In the genomic region with DNA sequence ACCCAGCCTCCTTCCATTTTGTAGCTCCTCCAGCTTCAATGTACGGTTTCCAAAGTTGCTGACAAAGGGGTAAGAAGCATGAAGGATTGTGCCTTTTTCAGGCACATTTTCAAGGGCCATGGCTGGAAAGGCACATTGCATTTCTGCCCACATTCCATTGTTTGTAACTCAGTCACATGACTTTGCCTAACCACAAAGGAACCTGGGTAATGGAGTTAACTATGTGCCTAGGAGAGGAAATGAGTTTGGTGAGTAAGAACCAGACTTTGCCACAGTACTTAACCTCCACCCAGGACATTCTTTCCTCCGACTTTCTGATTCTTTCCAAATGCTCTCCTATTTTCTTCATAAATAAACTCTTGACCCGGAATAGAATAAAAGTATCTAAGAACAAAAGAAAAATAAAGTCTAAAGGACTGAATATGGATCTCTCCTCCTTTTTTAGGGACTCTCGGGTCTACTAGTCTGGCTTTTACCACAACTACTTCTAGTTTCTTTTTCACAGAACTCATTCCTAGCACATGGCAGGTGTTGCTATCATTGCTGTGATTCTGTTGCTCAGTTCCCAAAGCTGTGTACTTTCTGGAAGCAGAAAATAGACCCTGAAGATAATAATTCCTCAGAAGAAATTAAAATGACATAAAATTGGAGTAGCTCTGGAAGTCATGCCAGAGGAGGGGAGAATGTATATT, we compare ENCODE assay signal across 29 cellular contexts.
DNase-seq lines count a peak whose midpoint lies in the region; ATAC-seq, FAIRE-seq and TF ChIP-seq lines count a peak whose summit lies in the region.
"Had no signal": no experiment of that assay in that cellular context is flagged by ENCODE, and none has a peak within 500 bp of the region (broad histone marks: within the 10 kb centered on the region; RNA-seq: fewer than 3 reads in every experiment).

No MANE protein-coding gene starts in this region.

- no peak overlapping the region for H3K56ac ChIP-seq in IMR-90 (ENCODE audit: extremely low read depth, insufficient read depth, low read length)
- H3K56ac ChIP-seq in mesendoderm (ENCODE audit: low read length) = no peak overlapping the region

- DNase-seq in EH (ENCODE audit: low read depth) = peak; percentile 15
- DNase-seq in IMR-90 = no peak
- DNase-seq in astrocyte (ENCODE audit: low read depth) = peak; percentile 19
- DNase-seq in mesendoderm = peak; percentile 7
- DNase-seq in activated gamma-delta T cell (lab: John Stamatoyannopoulos, UW) = no peak
- no peak for DNase-seq in activated T-cell treated with anti-CD3 and anti-CD28 coated beads, Interleukin-2, amount 50 U/mL, for 48 hours
- no peak for DNase-seq in GM19238 (ENCODE audit: insufficient read length, low spot score)
- DNase-seq: activated CD4-positive, CD25-positive, alpha-beta regulatory T cell; activated CD8-positive, alpha-beta T cell treated with anti-CD3 and anti-CD28 coated beads for 36 hours; activated T-cell treated with anti-CD3 and anti-CD28 coated beads, Interleukin-2, amount 50 U/mL, for 24 hours; CD8-positive, alpha-beta T cell; DMS53; effector memory CD4-positive, alpha-beta T cell; esophagus squamous epithelium; Kasumi-1; left colon; NCI-H1105 treated with DMSO at 0.1 percent for 48 hours; NCI-H2081; NCI-H446 treated with DMSO at 0.1 percent for 48 hours; small intestine; stimulated activated naive CD8-positive, alpha-beta T cell treated with anti-CD3 and anti-CD28 coated beads, Interleukin-15, Interleukin-2, amounts not matched to agents 100 U/mL and 50 U/mL, for 24 hours had no signal

- H3K18ac ChIP-seq in IMR-90 (ENCODE audit: low read depth, low read length) (no peak overlapping the region), mesendoderm (ENCODE audit: low read length) (no peak overlapping the region)

- ATAC-seq in IMR-90 (ENCODE audit: low read depth) (no peak), HG03139 (IDR thresholded peaks at IDR 0.05; ENCODE audit: unreplicated experiment) (no peak)
- ATAC-seq: activated CD8-positive, alpha-beta T cell treated with anti-CD3 and anti-CD28 coated beads for 36 hours; CD8-positive, alpha-beta T cell; left colon; natural killer cell treated with Interleukin-12 subunit alpha and Interleukin-12 subunit beta and Interleukin-15 and Interleukin-18, amount 100 ng/mL, for 72 hours; stimulated activated naive CD8-positive, alpha-beta T cell treated with anti-CD3 and anti-CD28 coated beads, Interleukin-15, Interleukin-2, amounts not matched to agents 100 U/mL and 50 U/mL, for 24 hours had no signal

- WGBS in IMR-90 (ENCODE audit: extremely low coverage in 2 of 2, insufficient read length in 1 of 2), 2 experiments = no CpG with 5 or more reads among the region's 4 CpGs
- no CpG with 5 or more reads among the region's 4 CpGs for WGBS in mesendoderm (ENCODE audit: extremely low coverage, insufficient coverage, low lambda C conversion rate)

- H3K9me3 ChIP-seq in IMR-90 (ENCODE audit: control insufficient read depth, insufficient read depth, low read length) (no peaks in the 10 kb centered on the region), astrocyte (ENCODE audit: insufficient read depth, low read depth, low read length) (no peaks in the 10 kb centered on the region)
- H3K9me3 ChIP-seq: esophagus squamous epithelium, prostate gland, tibial nerve had no signal

- no peak overlapping the region for H2AK5ac ChIP-seq in IMR-90 (ENCODE audit: low read depth, low read length)
- H2AK5ac ChIP-seq in mesendoderm (ENCODE audit: low read length) = no peak overlapping the region

- H3K4me1 ChIP-seq in IMR-90 (ENCODE audit: control insufficient read depth, insufficient read depth, low read length) = no peaks in the 10 kb centered on the region
- no peaks in the 10 kb centered on the region for H3K4me1 ChIP-seq in astrocyte (ENCODE audit: insufficient read depth, low read length)
- H3K4me1 ChIP-seq in mesendoderm (ENCODE audit: control insufficient read depth, low read depth, low read length) = no peaks in the 10 kb centered on the region
- H3K4me1 ChIP-seq: esophagus squamous epithelium, prostate gland, tibial nerve had no signal

- H2AK9ac ChIP-seq in IMR-90 (replicated peaks; ENCODE audit: low read depth, low read length, poor library complexity) = no peak overlapping the region

- H2BK5ac ChIP-seq in IMR-90 (ENCODE audit: low read depth, low read length, poor library complexity, severe bottlenecking) = no peak overlapping the region
- no peak overlapping the region for H2BK5ac ChIP-seq in mesendoderm (ENCODE audit: low read length)

- no peak overlapping the region for H2BK20ac ChIP-seq in IMR-90 (ENCODE audit: low read depth, low read length)

- no peak overlapping the region for H3K14ac ChIP-seq in IMR-90 (replicated peaks; ENCODE audit: low read depth, low read length)

- no peaks in the 10 kb centered on the region for H3K36me3 Mint-ChIP-seq in astrocyte (ENCODE audit: low read depth, unreplicated experiment)
- H3K36me3 Mint-ChIP-seq: CD8-positive, alpha-beta T cell; natural killer cell treated with Interleukin-12 subunit alpha and Interleukin-12 subunit beta and Interleukin-15 and Interleukin-18, amount 100 ng/mL, for 72 hours had no signal

- H2AFZ ChIP-seq in IMR-90 (replicated peaks; ENCODE audit: low read length, poor library complexity) (peak overlapping the region; percentile 26), astrocyte (ENCODE audit: low read depth, low read length) (no peak overlapping the region)

- dilution Hi-C loops in IMR-90 (cut with HindIII; ENCODE audit: low sequenced_read_pairs, unreplicated experiment) = no loop called here

- no peak overlapping the region for H4K8ac ChIP-seq in IMR-90 (ENCODE audit: low read depth in 2 of 2, low read length in 2 of 2)
- no peak overlapping the region for H4K8ac ChIP-seq in mesendoderm (ENCODE audit: low read depth, low read length)

- H3K4ac ChIP-seq in IMR-90 (ENCODE audit: low read depth, low read length) (no peak overlapping the region), mesendoderm (ENCODE audit: low read depth, low read length) (no peak overlapping the region)

- H2BK15ac ChIP-seq in IMR-90 (ENCODE audit: low read depth, low read length) (no peak overlapping the region), mesendoderm (replicated peaks; ENCODE audit: low read depth) (no peak overlapping the region)

- no peak overlapping the region for H3K9ac ChIP-seq in IMR-90 (ENCODE audit: low read depth, low read length)
- H3K9ac ChIP-seq in astrocyte (ENCODE audit: low read length) = no peak overlapping the region
- H3K9ac ChIP-seq in mesendoderm (ENCODE audit: low read length) = no peak overlapping the region

- no peak overlapping the region for H4K91ac ChIP-seq in IMR-90 (ENCODE audit: insufficient read depth, low read depth, low read length)

- H3K9me1 ChIP-seq in IMR-90 (ENCODE audit: insufficient read depth, low read length) = no peaks in the 10 kb centered on the region

- no peak for FAIRE-seq in astrocyte (lab: Jason Lieb, UNC)
- FAIRE-seq: small intestine had no signal

- TF ChIP-seq CTCF in IMR-90 (conservative IDR thresholded peaks at IDR 0.05; ENCODE audit: low read depth, low read length) = no peak
- TF ChIP-seq CTCF in astrocyte (IDR thresholded peaks at IDR 0.05; ENCODE audit: insufficient read depth, low read depth, low read length) = no peak

- peaks cover 4% of the 10 kb centered on the region for H3K4me1 Mint-ChIP-seq in astrocyte (ENCODE audit: low read depth, unreplicated experiment)

- H3K79me1 ChIP-seq in IMR-90 (ENCODE audit: low read depth in 1 of 2, low read length in 2 of 2) (no peaks in the 10 kb centered on the region), mesendoderm (ENCODE audit: low read length) (no peaks in the 10 kb centered on the region)

- H3K9me3 Mint-ChIP-seq in astrocyte (ENCODE audit: unreplicated experiment) = no peaks in the 10 kb centered on the region
- H3K9me3 Mint-ChIP-seq: activated CD8-positive, alpha-beta T cell treated with anti-CD3 and anti-CD28 coated beads for 36 hours; activated T-cell treated with anti-CD3 and anti-CD28 coated beads, Interleukin-2, amount 50 U/mL, for 24 hours; CD8-positive, alpha-beta T cell; T-helper 2 cell treated with Interferon-gamma antibody and Interleukin-4, amounts not matched to agents 5 μg/mL and 100 μg/mL, for 36 hours had no signal

- H4K5ac ChIP-seq in IMR-90 (ENCODE audit: low read depth, low read length) = no peak overlapping the region
- no peak overlapping the region for H4K5ac ChIP-seq in mesendoderm (ENCODE audit: low read length)

- in situ Hi-C loops in IMR-90 (cut with MboI; ENCODE audit: low sequenced_read_pairs) = no loop called here

- no peak overlapping the region for H2BK120ac ChIP-seq in IMR-90 (ENCODE audit: low read depth, low read length)
- H2BK120ac ChIP-seq in mesendoderm (ENCODE audit: low read depth, low read length) = no peak overlapping the region

- H4K20me1 ChIP-seq in IMR-90 (ENCODE audit: insufficient read depth, low read length) (no peaks in the 10 kb centered on the region), astrocyte (ENCODE audit: insufficient read depth, low read length) (no peaks in the 10 kb centered on the region)

- POLR2A ChIA-PET in IMR-90 (lab: Charles Lee; ENCODE audit: unreplicated experiment) = no interaction called here

- H3K4me2 ChIP-seq in IMR-90 (ENCODE audit: low read depth, low read length) (no peak overlapping the region), astrocyte (ENCODE audit: low read length) (no peak overlapping the region), mesendoderm (ENCODE audit: low read length) (no peak overlapping the region)

- BruUV-seq in IMR-90 (replicated peaks; lab: Mats Ljungman, UMichigan) = no TSS peak

- H3K36me3 ChIP-seq in IMR-90 (ENCODE audit: control insufficient read depth, insufficient read depth, low read length) (no peaks in the 10 kb centered on the region), astrocyte (ENCODE audit: insufficient read depth, low read length) (no peaks in the 10 kb centered on the region), mesendoderm (ENCODE audit: control insufficient read depth, insufficient read depth, low read length) (no peaks in the 10 kb centered on the region)
- H3K36me3 ChIP-seq: esophagus squamous epithelium, prostate gland, tibial nerve had no signal

- H3K23ac ChIP-seq in IMR-90 (ENCODE audit: low read depth, low read length) = no peak overlapping the region
- no peak overlapping the region for H3K23ac ChIP-seq in mesendoderm (ENCODE audit: low read length)

- H3K4me3 Mint-ChIP-seq in astrocyte (ENCODE audit: unreplicated experiment) = no peak overlapping the region
- H3K4me3 Mint-ChIP-seq: activated CD8-positive, alpha-beta T cell treated with anti-CD3 and anti-CD28 coated beads for 36 hours; activated T-cell treated with anti-CD3 and anti-CD28 coated beads, Interleukin-2, amount 50 U/mL, for 24 hours; CD8-positive, alpha-beta T cell; mesothelial cell of epicardium; natural killer cell treated with Interleukin-12 subunit alpha and Interleukin-12 subunit beta and Interleukin-15 and Interleukin-18, amount 100 ng/mL, for 72 hours; T-helper 2 cell treated with Interferon-gamma antibody and Interleukin-4, amounts not matched to agents 5 μg/mL and 100 μg/mL, for 36 hours had no signal

- no peak overlapping the region for H3K27ac ChIP-seq in IMR-90 (ENCODE audit: insufficient read depth, low read length)
- no peak overlapping the region for H3K27ac ChIP-seq in astrocyte (ENCODE audit: low read depth, low read length)
- H3K27ac ChIP-seq in mesendoderm (ENCODE audit: low read depth, low read length) = no peak overlapping the region
- H3K27ac ChIP-seq: esophagus squamous epithelium, prostate gland, SK-N-MC, tibial nerve had no signal

- H3K4me3 ChIP-seq in IMR-90 (ENCODE audit: insufficient read depth, low read depth, low read length) (no peak overlapping the region), astrocyte (ENCODE audit: insufficient read depth, low read depth, low read length) (no peak overlapping the region), mesendoderm (ENCODE audit: low read length) (no peak overlapping the region)
- H3K4me3 ChIP-seq: esophagus squamous epithelium, prostate gland, SK-N-MC, tibial nerve had no signal

- no peak for TF ChIP-seq RAD21 in IMR-90 (IDR thresholded peaks at IDR 0.05; ENCODE audit: low read length)

- H3K79me2 ChIP-seq in astrocyte (ENCODE audit: insufficient read depth, low read length) (no peaks in the 10 kb centered on the region), mesendoderm (ENCODE audit: control insufficient read depth, insufficient read depth, low read length) (no peaks in the 10 kb centered on the region)

- H3K27me3 ChIP-seq in IMR-90 (ENCODE audit: control insufficient read depth, insufficient read depth, low read length) (no peaks in the 10 kb centered on the region), astrocyte (ENCODE audit: insufficient read depth, low read length) (no peaks in the 10 kb centered on the region), mesendoderm (ENCODE audit: insufficient read depth, low read length, poor library complexity) (no peaks in the 10 kb centered on the region)
- H3K27me3 ChIP-seq: esophagus squamous epithelium, tibial nerve had no signal

- H3K27me3 Mint-ChIP-seq in astrocyte (ENCODE audit: low read depth, unreplicated experiment) = peaks cover 7% of the 10 kb centered on the region
- H3K27me3 Mint-ChIP-seq: activated T-cell treated with anti-CD3 and anti-CD28 coated beads, Interleukin-2, amount 50 U/mL, for 24 hours; natural killer cell treated with Interleukin-12 subunit alpha and Interleukin-12 subunit beta and Interleukin-15 and Interleukin-18, amount 100 ng/mL, for 72 hours had no signal

- TF ChIP-seq POLR2A in IMR-90 (IDR thresholded peaks at IDR 0.05; ENCODE audit: low read depth, low read length) = no peak

- CTCF ChIA-PET in IMR-90 (lab: Yijun Ruan, JAX) = no interaction called here

- intact Hi-C loops in IMR-90 (cut with micrococcal nuclease) = no loop called here

- no peak overlapping the region for H3K27ac Mint-ChIP-seq in astrocyte (ENCODE audit: unreplicated experiment)
- H3K27ac Mint-ChIP-seq: activated CD8-positive, alpha-beta T cell treated with anti-CD3 and anti-CD28 coated beads for 36 hours; activated naive CD4-positive, alpha-beta T cell treated with anti-CD3 and anti-CD28 coated beads, Interleukin-2, amount 50 U/mL, for 72 hours; activated T-cell treated with anti-CD3 and anti-CD28 coated beads, Interleukin-2, amount 50 U/mL, for 24 hours; CD8-positive, alpha-beta T cell; mesothelial cell of epicardium; natural killer cell treated with Interleukin-12 subunit alpha and Interleukin-12 subunit beta and Interleukin-15 and Interleukin-18, amount 100 ng/mL, for 72 hours; T-helper 2 cell treated with Interferon-gamma antibody and Interleukin-4, amounts not matched to agents 5 μg/mL and 100 μg/mL, for 36 hours had no signal

Comparison
In these comparisons a context has a peak if more than half of its experiments do, and no peak if none do; other contexts are left out.
1. DNase-seq: peak in EH (single experiment), astrocyte (single experiment) and mesendoderm (single experiment); none in IMR-90 (single experiment), activated gamma-delta T cell (single experiment), activated T-cell treated with anti-CD3 and anti-CD28 coated beads, Interleukin-2, amount 50 U/mL, for 48 hours (0 of 2) and GM19238 (single experiment).